ENCODE assay signal across 22 cellular contexts in genomic region chrX:138875472-138875871, GRCh38.
"Had no signal": no experiment of that assay in that cellular context is flagged by ENCODE, and none has a peak within 500 bp of the region (broad histone marks: within the 10 kb centered on the region; RNA-seq: fewer than 3 reads in every experiment).

No MANE protein-coding gene starts in this region.

- H3K4me3 ChIP-seq: gastrocnemius medialis, heart right ventricle, psoas muscle, right lobe of liver, suprapubic skin, thyroid gland, uterus had no signal

- FAIRE-seq: endothelial cell of umbilical vein, islet of Langerhans had no signal

- H3K27me3 ChIP-seq: heart right ventricle, neutrophil, right lobe of liver, suprapubic skin, thyroid gland, uterus had no signal

- DNase-seq: dermis blood vessel endothelial cell; endodermal cell; gastrocnemius medialis; heart right ventricle; hypothalamus; kidney glomerular epithelial cell; mammary epithelial cell; naive thymus-derived CD8-positive, alpha-beta T cell; psoas muscle; retina; right lobe of liver; stimulated activated CD4-positive, alpha-beta T cell treated with anti-CD3 and anti-CD28 coated beads, Interleukin-4, amount 100 ng/mL, for 1 hour; stimulated activated CD8-positive, alpha-beta memory T cell treated with anti-CD3 and anti-CD28 coated beads, Interleukin-4, amount 100 ng/mL, for 48 hours; stimulated activated naive CD8-positive, alpha-beta T cell treated with anti-CD3 and anti-CD28 coated beads, Interleukin-15, Interleukin-2, amounts not matched to agents 100 U/mL and 50 U/mL, for 24 hours; thyroid gland; uterus had no signal

- H3K27ac ChIP-seq: gastrocnemius medialis, heart right ventricle, neutrophil, psoas muscle, right lobe of liver, suprapubic skin, thyroid gland, uterus had no signal

- ATAC-seq: gastrocnemius medialis; heart right ventricle; left lobe of liver; naive thymus-derived CD8-positive, alpha-beta T cell; psoas muscle; right lobe of liver; stimulated activated effector memory CD8-positive, alpha-beta T cell treated with anti-CD3 and anti-CD28 coated beads, Interleukin-12 subunit alpha, Interleukin-12 subunit beta, amount 100 ng/mL, for 72 hours; stimulated activated naive CD8-positive, alpha-beta T cell treated with anti-CD3 and anti-CD28 coated beads, Interleukin-15, Interleukin-2, amounts not matched to agents 100 U/mL and 50 U/mL, for 24 hours had no signal

- H3K9me3 ChIP-seq: gastrocnemius medialis, neutrophil, right lobe of liver, suprapubic skin, thyroid gland, uterus had no signal

- H3K4me1 ChIP-seq: gastrocnemius medialis, heart right ventricle, psoas muscle, right lobe of liver, suprapubic skin, thyroid gland, uterus had no signal

- H3K36me3 ChIP-seq: gastrocnemius medialis, heart right ventricle, neutrophil, right lobe of liver, suprapubic skin, thyroid gland, uterus had no signal
